23 cellular contexts compared by ENCODE assay signal in genomic region chr22:46187862-46188261, GRCh38. TPM values are rescaled to one million over a fixed set of nuclear protein-coding genes. Genes with fewer than 3 reads are reported as not detected.
DNase-seq lines count a peak whose midpoint lies in the region; ATAC-seq, FAIRE-seq and TF ChIP-seq lines count a peak whose summit lies in the region.
"Had no signal": no experiment of that assay in that cellular context is flagged by ENCODE, and none has a peak within 500 bp of the region (broad histone marks: within the 10 kb centered on the region; RNA-seq: fewer than 3 reads in every experiment).

No MANE protein-coding gene starts in this region.

- TF ChIP-seq POLR2A in HepG2 (IDR thresholded peaks at IDR 0.05; ENCODE audit: insufficient read depth in 1 of 2, low read depth in 2 of 2, low read length in 2 of 2) (no peak), esophagus squamous epithelium (IDR thresholded peaks at IDR 0.05) (no peak)

- TF ChIP-seq CTCF in astrocyte of the cerebellum (IDR thresholded peaks at IDR 0.05; ENCODE audit: low read depth, low read length, missing control alignments) (no peak), HepG2 (CRISPR knock-in tag; IDR thresholded peaks at IDR 0.05) (no peak), esophagus squamous epithelium (IDR thresholded peaks at IDR 0.05) (no peak)

- in situ Hi-C loops in ACHN (cut with HindIII; ENCODE audit: low pct_ligation_motif_present, low pct_unique_long_range_greater_than_20kb, low sequenced_read_pairs): no loop called here
- in situ Hi-C loops in astrocyte of the cerebellum (cut with HindIII; ENCODE audit: low sequenced_read_pairs): no loop called here
- in situ Hi-C loops in HepG2 (cut with HindIII; ENCODE audit: extremely low pct_ligation_motif_present, low pct_unique_long_range_greater_than_20kb): no loop called here

- H3K9me3 ChIP-seq in HepG2 (ENCODE audit: low read length) (no peaks in the 10 kb centered on the region), esophagus squamous epithelium (no peaks in the 10 kb centered on the region)
- H3K9me3 ChIP-seq: A549 had no signal

- H3K4me1 ChIP-seq in HepG2 (ENCODE audit: insufficient read depth, low read length) (no peaks in the 10 kb centered on the region), esophagus squamous epithelium (no peaks in the 10 kb centered on the region)
- H3K4me1 ChIP-seq: A549 had no signal

- H3K36me3 ChIP-seq in HepG2 (replicated peaks in 1 of 2; ENCODE audit: control insufficient read depth in 1 of 2, insufficient read depth in 2 of 2, low read length in 2 of 2): peaks cover 4 to 32% of the 10 kb centered on the region in 2 experiments
- peaks cover 0 to 84% (median 0%) of the 10 kb centered on the region in 3 donors for H3K36me3 ChIP-seq in esophagus squamous epithelium

- no peak for ATAC-seq in HepG2
- ATAC-seq: A549, GM12878, GM23338, Right ventricle myocardium inferior had no signal

- H3K27me3 ChIP-seq in HepG2 (ENCODE audit: control insufficient read depth in 1 of 2, insufficient read depth in 2 of 2, low read length in 2 of 2): no peaks in the 10 kb centered on the region; a peak in 1 of 5 replicates
- H3K27me3 ChIP-seq in esophagus squamous epithelium: no peaks in the 10 kb centered on the region

- TF ChIP-seq RAD21 in HepG2 (CRISPR knock-in tag; IDR thresholded peaks at IDR 0.05): no peak

- DNase-seq in ACHN: peak; percentile 59
- peak; percentile 50 for DNase-seq in LoVo (ENCODE audit: low spot score)
- DNase-seq in astrocyte of the cerebellum (ENCODE audit: low read depth): peak; percentile 18
- DNase-seq in HepG2 (ENCODE audit: low spot score): no peak
- no peak for DNase-seq in hippocampal formation (lab: John Stamatoyannopoulos, UW)
- no peak for DNase-seq in NK-92 (lab: John Stamatoyannopoulos, UW; ENCODE audit: unreplicated experiment)
- no peak for DNase-seq in esophagus squamous epithelium (lab: John Stamatoyannopoulos, UW)
- no peak for DNase-seq in HuH-7.5 (ENCODE audit: low spot score)
- DNase-seq: C1 segment of cervical spinal cord, DMS 273 treated with DMSO at 0.1 percent for 48 hours, GDM1, NCI-H1436, NCI-H2029, NCI-H2171 treated with DMSO at 0.1 percent for 48 hours, NCI-H510A, NCI-H774 had no signal

- H3K9ac ChIP-seq in HepG2 (ENCODE audit: insufficient read depth, low read depth, low read length): no peak overlapping the region

- CTCF ChIA-PET in HepG2 (lab: Yijun Ruan, JAX; ENCODE audit: low intra/inter-chr PET ratio, low total read pairs): no interaction called here

- H3K4me2 ChIP-seq in HepG2 (ENCODE audit: low read depth, low read length): no peak overlapping the region
- H3K4me2 ChIP-seq: A549, GM23338 had no signal

- POLR2A ChIA-PET in HepG2 (lab: Yijun Ruan, JAX): no interaction called here

- no peak for FAIRE-seq in HepG2 (lab: Jason Lieb, UNC)
- FAIRE-seq: A549, GM12878, GM18507, HTR-8/SVneo had no signal

- H3K4me3 ChIP-seq in astrocyte of the cerebellum (ENCODE audit: low read depth, low read length) (no peak overlapping the region), HepG2 (replicated peaks in 1 of 3; ENCODE audit: insufficient read depth in 1 of 3, low read depth in 2 of 3, low read length in 3 of 3) (no peak overlapping the region), esophagus squamous epithelium (no peak overlapping the region)
- H3K4me3 ChIP-seq: A549, GM12878, GM23338, SK-N-MC had no signal

- BruUV-seq in HepG2 (replicated peaks; lab: Mats Ljungman, UMichigan): no TSS peak

- no peaks in the 10 kb centered on the region for H3K79me2 ChIP-seq in HepG2 (ENCODE audit: insufficient read depth, low read length)

- 94% methylated on average over 3 of the region's 3 CpGs for WGBS in HepG2 (ENCODE audit: low lambda C conversion rate)
- WGBS in esophagus squamous epithelium, 2 donors: 100% methylated on average over 2 of the region's 3 CpGs

- intact Hi-C loops in HepG2 (cut with micrococcal nuclease; ENCODE audit: unreplicated experiment): no loop called here
- intact Hi-C loops in esophagus squamous epithelium (cut with DNase I): no loop called here

- H2AFZ ChIP-seq in HepG2 (ENCODE audit: low read length): no peak overlapping the region
- H2AFZ ChIP-seq: GM23338 had no signal

- H3K27ac ChIP-seq in HepG2 (ENCODE audit: extremely low read length, insufficient read depth, low read length) (no peak overlapping the region), esophagus squamous epithelium (no peak overlapping the region)
- H3K27ac ChIP-seq: A549, SK-N-MC had no signal

- TF ChIP-seq EP300 in HepG2 (IDR thresholded peaks at IDR 0.05; ENCODE audit: low read depth in 2 of 2, low read length in 2 of 2) (no peak), HepG2 (CRISPR knock-in tag; IDR thresholded peaks at IDR 0.05; ENCODE audit: borderline replicate concordance) (no peak)

- no peaks in the 10 kb centered on the region for H4K20me1 ChIP-seq in HepG2 (ENCODE audit: insufficient read depth, low read length)

TF ChIP-seq in HepG2, 621 proteins besides CTCF, POLR2A, EP300 and RAD21 (continues in another document):
- TF ChIP-seq RBM39 (IDR thresholded peaks at IDR 0.05; ENCODE audit: low read depth, low read length, poor library complexity, severe bottlenecking): no peak
- peak; percentile 97 for TF ChIP-seq ZNF331 (CRISPR knock-in tag; IDR thresholded peaks at IDR 0.05)

RNA-seq across cellular contexts. Expression of gene PPARA, which starts 37.5 kb away (rescaled TPM):
- total RNA-seq in HepG2 (2016; rRNA removed; fragmentation: Illumina TruSeq; extraction: Trizol) (24.7 and 32.0 TPM in 2 replicates), esophagus squamous epithelium (10 to 100 TPM in 2 of 4 donors, 1 to 10 TPM in 2; 7.7 to 18.5 (median 10.1) TPM)
- 25.2 and 27.4 TPM in 2 replicates for total RNA-seq in HepG2 (2016; cell fraction: cytosol; rRNA removed; fragmentation: Illumina TruSeq; extraction: Trizol; ENCODE audit: low read depth)
- total RNA-seq in HepG2 (2016; cell fraction: insoluble cytoplasmic fraction; rRNA removed; fragmentation: Illumina TruSeq; extraction: Trizol): 25.2 and 26.2 TPM in 2 replicates
- total RNA-seq in HepG2 (2016; cell fraction: membrane; rRNA removed; fragmentation: Illumina TruSeq; extraction: Trizol): 42.1 and 44.8 TPM in 2 replicates
- total RNA-seq in HepG2 (2016; cell fraction: nucleus; rRNA removed; fragmentation: Illumina TruSeq; extraction: Trizol): 16.8 and 21.1 TPM in 2 replicates
- polyA plus RNA-seq in HepG2 (2011; rRNA removed): 16.6 and 18.2 TPM in 2 replicates
- 14.0 and 14.5 TPM in 2 replicates for polyA plus RNA-seq in HepG2 (2011; cell fraction: cytosol; rRNA removed)
- 11.7 and 12.6 TPM in 2 replicates for polyA plus RNA-seq in HepG2 (2011; cell fraction: nucleus; rRNA removed)
- 20.9 and 22.5 TPM in 2 replicates for polyA plus RNA-seq in HepG2 (2012)
- 26.1 and 26.5 TPM in 2 replicates for polyA plus RNA-seq in HepG2 (2016; cell fraction: cytosol; fragmentation: Illumina TruSeq; extraction: Trizol; ENCODE audit: low read depth)
- 15.3 and 15.6 TPM in 2 replicates for polyA plus RNA-seq in HepG2 (2016; cell fraction: insoluble cytoplasmic fraction; fragmentation: Illumina TruSeq; extraction: Trizol; ENCODE audit: low read depth)
- 29.1 and 30.3 TPM in 2 replicates for polyA plus RNA-seq in HepG2 (2016; cell fraction: membrane; fragmentation: Illumina TruSeq; extraction: Trizol; ENCODE audit: low read depth)
- 21.2 and 21.4 TPM in 2 replicates for polyA plus RNA-seq in HepG2 (2016; cell fraction: nucleus; fragmentation: Illumina TruSeq; extraction: Trizol; ENCODE audit: insufficient read depth, low read depth)
- 7.8 and 47.2 TPM in 2 replicates for polyA minus RNA-seq in HepG2 (2011; rRNA and poly(A)+ RNA removed; ENCODE audit: low replicate concordance)
- 23.7 and 30.1 TPM in 2 replicates for polyA minus RNA-seq in HepG2 (2011; cell fraction: cytosol; rRNA and poly(A)+ RNA removed)
- polyA minus RNA-seq in HepG2 (2011; cell fraction: nucleus; rRNA and poly(A)+ RNA removed): 30.8 and 34.2 TPM in 2 replicates

Comparison
In these comparisons a context has a peak if more than half of its experiments do, and no peak if none do; other contexts are left out.
1. DNase-seq: peak in ACHN (single experiment), LoVo (single experiment) and astrocyte of the cerebellum (single experiment); none in HepG2 (single experiment), hippocampal formation (0 of 2), NK-92 (single experiment), esophagus squamous epithelium (single experiment) and HuH-7.5 (single experiment).